10 cellular contexts compared by ENCODE assay signal in the genomic region with DNA sequence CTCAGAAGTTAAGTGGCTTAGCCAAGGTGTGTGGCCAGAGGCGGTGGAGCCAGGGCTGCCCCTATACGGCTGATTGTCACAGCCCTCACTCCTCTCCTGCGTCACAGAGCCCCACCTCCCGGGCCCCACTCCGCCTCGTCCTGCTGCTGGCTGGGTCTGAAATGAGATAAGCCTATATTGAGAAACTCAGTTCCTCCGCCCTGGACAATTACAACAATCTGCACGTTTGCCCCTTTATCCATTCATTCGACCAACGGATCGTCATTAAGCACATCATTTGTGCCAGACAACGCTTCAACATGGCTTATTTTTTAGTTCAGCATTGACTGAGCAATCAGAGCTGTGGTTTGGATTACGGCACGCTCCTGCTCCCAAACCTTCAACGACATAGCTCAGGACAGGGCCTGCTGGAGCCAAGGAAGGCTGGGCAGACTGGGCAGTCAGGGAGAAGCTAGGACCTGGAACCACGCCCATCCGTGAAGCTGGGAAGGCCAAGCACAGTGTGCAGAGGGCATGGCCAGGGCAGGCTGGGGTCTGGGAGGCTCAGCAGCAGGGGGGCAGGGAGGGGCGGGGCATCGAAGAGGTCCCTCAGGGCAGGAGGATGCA. TPM values are rescaled to one million over a fixed set of nuclear protein-coding genes. Genes with fewer than 3 reads are reported as not detected.
DNase-seq lines count a peak whose midpoint lies in the region; ATAC-seq and TF ChIP-seq lines count a peak whose summit lies in the region.
"Had no signal": no experiment of that assay in that cellular context is flagged by ENCODE, and none has a peak within 500 bp of the region (broad histone marks: within the 10 kb centered on the region; RNA-seq: fewer than 3 reads in every experiment).

No MANE protein-coding gene starts in this region.

- H3K56ac ChIP-seq in IMR-90 (ENCODE audit: extremely low read depth, insufficient read depth, low read length) = no peak overlapping the region

- no peak overlapping the region for H2BK120ac ChIP-seq in IMR-90 (ENCODE audit: low read depth, low read length)

- peaks cover 3% of the 10 kb centered on the region; the same call in 1 of the 2 replicates for H3K9me1 ChIP-seq in IMR-90 (ENCODE audit: insufficient read depth, low read length)

- no peak for TF ChIP-seq RAD21 in IMR-90 (IDR thresholded peaks at IDR 0.05; ENCODE audit: low read length)

- POLR2A ChIA-PET in IMR-90 (lab: Charles Lee; ENCODE audit: unreplicated experiment) = no interaction called here

- H3K23ac ChIP-seq in IMR-90 (ENCODE audit: low read depth, low read length) = no peak overlapping the region

- peak; percentile 94 for ATAC-seq in IMR-90 (ENCODE audit: low read depth)
- peak; percentile 92 for ATAC-seq in body of pancreas
- ATAC-seq in left lobe of liver = peak; percentile 95
- ATAC-seq in stimulated activated memory B cell treated with anti-CD40 and anti-IgM and Interleukin-4, amounts not matched to agents 10 μg/mL and 1 μg/mL and 100 μg/mL, for 72 hours = no peak

- H3K4me1 Mint-ChIP-seq in stimulated activated memory B cell treated with anti-CD40 and anti-IgM and Interleukin-4, amounts not matched to agents 10 μg/mL and 1 μg/mL and 100 μg/mL, for 72 hours = peaks cover 33% of the 10 kb centered on the region
- H3K4me1 Mint-ChIP-seq: activated naive CD8-positive, alpha-beta T cell treated with anti-CD3 and anti-CD28 coated beads, Interleukin-2, amount 10 ng/mL, durations not matched to agents 7 days and 5 days had no signal

- no peaks in the 10 kb centered on the region for H3K9me3 ChIP-seq in IMR-90 (ENCODE audit: control insufficient read depth, insufficient read depth, low read length)
- H3K9me3 ChIP-seq in body of pancreas = no peaks in the 10 kb centered on the region
- no peaks in the 10 kb centered on the region for H3K9me3 ChIP-seq in MM.1S (replicated peaks; ENCODE audit: insufficient read depth, low read length)

- H2BK20ac ChIP-seq in IMR-90 (ENCODE audit: low read depth, low read length) = no peak overlapping the region

- 24% methylated on average over 8 of the region's 19 CpGs; no CpG with 5 or more reads in 1 of the 2 experiments for WGBS in IMR-90 (ENCODE audit: extremely low coverage in 2 of 2, insufficient read length in 1 of 2), 2 experiments
- WGBS in body of pancreas, 2 donors = 26 to 41% methylated on average over 18 to 19 of the region's 19 CpGs

- H3K27ac Mint-ChIP-seq in stimulated activated memory B cell treated with anti-CD40 and anti-IgM and Interleukin-4, amounts not matched to agents 10 μg/mL and 1 μg/mL and 100 μg/mL, for 72 hours = peak overlapping the region; percentile 46
- H3K27ac Mint-ChIP-seq: activated naive CD8-positive, alpha-beta T cell treated with anti-CD3 and anti-CD28 coated beads, Interleukin-2, amount 10 ng/mL, durations not matched to agents 7 days and 5 days had no signal

- TF ChIP-seq POLR2A in IMR-90 (IDR thresholded peaks at IDR 0.05; ENCODE audit: low read depth, low read length) = no peak
- peak in 2 of 3 donors; percentile 27 to 37 for TF ChIP-seq POLR2A in body of pancreas (IDR thresholded peaks at IDR 0.05)

- no peaks in the 10 kb centered on the region for H3K79me2 ChIP-seq in MM.1S (ENCODE audit: low read length)

- H3K4me3 ChIP-seq in IMR-90 (ENCODE audit: insufficient read depth, low read depth, low read length) (no peak overlapping the region), body of pancreas (no peak overlapping the region), MM.1S (ENCODE audit: low read length) (no peak overlapping the region)

- H2AK9ac ChIP-seq in IMR-90 (replicated peaks; ENCODE audit: low read depth, low read length, poor library complexity) = no peak overlapping the region

- H3K9ac ChIP-seq in IMR-90 (ENCODE audit: low read depth, low read length) (no peak overlapping the region), MM.1S (ENCODE audit: low read length) (no peak overlapping the region)

- in situ Hi-C loops in IMR-90 (cut with MboI; ENCODE audit: low sequenced_read_pairs) = no loop called here

- no peaks in the 10 kb centered on the region for H3K9me2 ChIP-seq in MM.1S (replicated peaks; ENCODE audit: insufficient read depth, low read length)

- H3K36me3 ChIP-seq in IMR-90 (ENCODE audit: control insufficient read depth, insufficient read depth, low read length) = no peaks in the 10 kb centered on the region
- H3K36me3 ChIP-seq in body of pancreas (replicated peaks in 1 of 2; ENCODE audit: insufficient read depth in 1 of 2, low read depth in 2 of 2) = no peaks in the 10 kb centered on the region
- no peaks in the 10 kb centered on the region for H3K36me3 ChIP-seq in MM.1S (replicated peaks; ENCODE audit: insufficient read depth, low read length)

- BruUV-seq in IMR-90 (replicated peaks; lab: Mats Ljungman, UMichigan) = no TSS peak

- H3F3A ChIP-seq in MM.1S (ENCODE audit: insufficient read depth, low read length) = no peaks in the 10 kb centered on the region

- H3K4me2 ChIP-seq in IMR-90 (ENCODE audit: low read depth, low read length) (peak overlapping the region; percentile 24), MM.1S (ENCODE audit: low read depth, low read length) (no peak overlapping the region)

- H4K91ac ChIP-seq in IMR-90 (ENCODE audit: insufficient read depth, low read depth, low read length) = no peak overlapping the region

- H2AFZ ChIP-seq in IMR-90 (replicated peaks; ENCODE audit: low read length, poor library complexity) = peak overlapping the region; percentile 89
- H2AFZ ChIP-seq in MM.1S (ENCODE audit: low read length) = no peak overlapping the region

- CTCF ChIA-PET in IMR-90 (lab: Yijun Ruan, JAX) = interaction anchor here (0.6 kb wide), 2 partner anchors 30 to 373 kb away, joined by 3 read pairs; no protein-coding TSS in a partner anchor

- dilution Hi-C loops in IMR-90 (cut with HindIII; ENCODE audit: low sequenced_read_pairs, unreplicated experiment) = no loop called here

- H3K4me3 Mint-ChIP-seq in stimulated activated memory B cell treated with anti-CD40 and anti-IgM and Interleukin-4, amounts not matched to agents 10 μg/mL and 1 μg/mL and 100 μg/mL, for 72 hours = no peak overlapping the region
- H3K4me3 Mint-ChIP-seq: activated naive CD8-positive, alpha-beta T cell treated with anti-CD3 and anti-CD28 coated beads, Interleukin-2, amount 10 ng/mL, durations not matched to agents 7 days and 5 days had no signal

- H3K79me1 ChIP-seq in IMR-90 (ENCODE audit: low read depth in 1 of 2, low read length in 2 of 2) = no peaks in the 10 kb centered on the region

- H3K14ac ChIP-seq in IMR-90 (replicated peaks; ENCODE audit: low read depth, low read length) = peak overlapping the region; percentile 72

- no peaks in the 10 kb centered on the region for H3K9me3 Mint-ChIP-seq in stimulated activated memory B cell treated with anti-CD40 and anti-IgM and Interleukin-4, amounts not matched to agents 10 μg/mL and 1 μg/mL and 100 μg/mL, for 72 hours

- H4K20me1 ChIP-seq in IMR-90 (ENCODE audit: insufficient read depth, low read length) (no peaks in the 10 kb centered on the region), MM.1S (ENCODE audit: insufficient read depth, low read length) (no peaks in the 10 kb centered on the region)

- no peak overlapping the region for H2BK5ac ChIP-seq in IMR-90 (ENCODE audit: low read depth, low read length, poor library complexity, severe bottlenecking)

- H3K27me3 ChIP-seq in IMR-90 (ENCODE audit: control insufficient read depth, insufficient read depth, low read length) = no peaks in the 10 kb centered on the region
- H3K27me3 ChIP-seq in body of pancreas = no peaks in the 10 kb centered on the region
- H3K27me3 ChIP-seq in MM.1S (replicated peaks; ENCODE audit: insufficient read depth, low read length) = no peaks in the 10 kb centered on the region

- H3K36me3 Mint-ChIP-seq in stimulated activated memory B cell treated with anti-CD40 and anti-IgM and Interleukin-4, amounts not matched to agents 10 μg/mL and 1 μg/mL and 100 μg/mL, for 72 hours = no peaks in the 10 kb centered on the region
- H3K36me3 Mint-ChIP-seq: activated naive CD8-positive, alpha-beta T cell treated with anti-CD3 and anti-CD28 coated beads, Interleukin-2, amount 10 ng/mL, durations not matched to agents 7 days and 5 days had no signal

- H4K8ac ChIP-seq in IMR-90 (ENCODE audit: low read depth in 2 of 2, low read length in 2 of 2) = peak overlapping the region in 1 of 2 experiments; percentile 53; a peak in 2 of 4 replicates

- TF ChIP-seq CTCF in IMR-90 (conservative IDR thresholded peaks at IDR 0.05; ENCODE audit: low read depth, low read length) = no peak
- no peak for TF ChIP-seq CTCF in body of pancreas (IDR thresholded peaks at IDR 0.05)
- TF ChIP-seq CTCF in MM.1S (IDR thresholded peaks at IDR 0.05; ENCODE audit: low read length) = no peak

- peak; percentile 30 for DNase-seq in IMR-90
- DNase-seq in body of pancreas = peak; percentile 67 to 82 (median 74)
- peak; percentile 87 for DNase-seq in left lobe of liver (ENCODE audit: low spot score)
- no peak for DNase-seq in MM.1S
- DNase-seq in cerebellar nuclear complex (lab: John Stamatoyannopoulos, UW) = no peak
- no peak for DNase-seq in kidney tubule cell (ENCODE audit: low spot score)
- no peak for DNase-seq in NCI-H2081 treated with DMSO at 0.1 percent for 48 hours (lab: John Stamatoyannopoulos, UW)
- DNase-seq: activated CD4-positive, CD25-positive, alpha-beta regulatory T cell; activated naive CD8-positive, alpha-beta T cell treated with anti-CD3 and anti-CD28 coated beads, Interleukin-2, amount 10 ng/mL, durations not matched to agents 7 days and 5 days had no signal

- no peaks in the 10 kb centered on the region; the same call in 1 of the 2 replicates for H3K4me1 ChIP-seq in IMR-90 (ENCODE audit: control insufficient read depth, insufficient read depth, low read length)
- H3K4me1 ChIP-seq in body of pancreas = peaks cover 15% of the 10 kb centered on the region
- H3K4me1 ChIP-seq in MM.1S (ENCODE audit: low read length) = no peaks in the 10 kb centered on the region

- no peak overlapping the region for H3K18ac ChIP-seq in IMR-90 (ENCODE audit: low read depth, low read length)

- H2AK5ac ChIP-seq in IMR-90 (ENCODE audit: low read depth, low read length) = no peak overlapping the region

- H4K5ac ChIP-seq in IMR-90 (ENCODE audit: low read depth, low read length) = no peak overlapping the region

- intact Hi-C loops in IMR-90 (cut with micrococcal nuclease) = no loop called here
- intact Hi-C loops in body of pancreas (cut with DNase I) = no loop called here

- no peaks in the 10 kb centered on the region for H3K27me3 Mint-ChIP-seq in stimulated activated memory B cell treated with anti-CD40 and anti-IgM and Interleukin-4, amounts not matched to agents 10 μg/mL and 1 μg/mL and 100 μg/mL, for 72 hours

- H3K4ac ChIP-seq in IMR-90 (ENCODE audit: low read depth, low read length) = 0 out of 2 replicates have a peak overlapping the region, but pooled peaks have one; percentile 59

- no peak overlapping the region for H2BK15ac ChIP-seq in IMR-90 (ENCODE audit: low read depth, low read length)

- no peak overlapping the region for H3K27ac ChIP-seq in IMR-90 (ENCODE audit: insufficient read depth, low read length)
- peak overlapping the region; percentile 64 to 83 (median 70) for H3K27ac ChIP-seq in body of pancreas
- no peak overlapping the region for H3K27ac ChIP-seq in MM.1S (ENCODE audit: low read length)

RNA-seq across cellular contexts. Expression of gene EZR, which starts 16.6 kb away (rescaled TPM):
- 145 and 179 TPM in 2 replicates for total RNA-seq in IMR-90 (2012; rRNA removed)
- polyA plus RNA-seq in IMR-90 (2012; rRNA removed) = 83.8 and 87.6 TPM in 2 replicates
- polyA plus RNA-seq in IMR-90 (2012; cell fraction: cytosol; rRNA removed) = 48.4 and 65.5 TPM in 2 replicates
- 47.4 and 74.1 TPM in 2 replicates for polyA plus RNA-seq in IMR-90 (2012; cell fraction: nucleus; rRNA removed; ENCODE audit: low replicate concordance)
- 100 to 1,000 TPM in 1 of 2 donors, 10 to 100 TPM in 1; 76.8 to 103 TPM for total RNA-seq in body of pancreas
- total RNA-seq in left lobe of liver = 57.0 TPM

Comparison
In these comparisons a context has a peak if more than half of its experiments do, and no peak if none do; other contexts are left out.
1. DNase-seq: peak in IMR-90 (single experiment), body of pancreas (4 of 4) and left lobe of liver (single experiment); none in MM.1S (single experiment), cerebellar nuclear complex (0 of 2), kidney tubule cell (single experiment) and NCI-H2081 treated with DMSO at 0.1 percent for 48 hours (single experiment).
2. H3K27ac ChIP-seq: peak in body of pancreas (4 of 4); none in IMR-90 (single experiment) and MM.1S (single experiment).